ENCODE assay signal across 14 cellular contexts in genomic region chr4:153188966-153189801, GRCh38. TPM values are rescaled to one million over a fixed set of nuclear protein-coding genes. Genes with fewer than 3 reads are reported as not detected.
A peak's percentile ranks its signal among the peaks of the same experiment; 100 is the strongest.
DNase-seq lines count a peak whose midpoint lies in the region; ATAC-seq and TF ChIP-seq lines count a peak whose summit lies in the region.
"Had no signal": no experiment of that assay in that cellular context is flagged by ENCODE, and none has a peak within 500 bp of the region (broad histone marks: within the 10 kb centered on the region; RNA-seq: fewer than 3 reads in every experiment).

No MANE protein-coding gene starts in this region.

- intact Hi-C loops in sigmoid colon (cut with DNase I) = no loop called here

- H3K36me3 ChIP-seq in GM23338 (ENCODE audit: insufficient read depth) (no peaks in the 10 kb centered on the region), SK-N-MC (ENCODE audit: insufficient read depth, low read length) (no peaks in the 10 kb centered on the region), sigmoid colon (no peaks in the 10 kb centered on the region)

- ATAC-seq in GM23338 = peak; percentile 22; the same call in 1 of the 3 replicates
- no peak for ATAC-seq in GM21737 (IDR thresholded peaks at IDR 0.05; ENCODE audit: unreplicated experiment)
- ATAC-seq: activated T-cell treated with anti-CD3 and anti-CD28 coated beads, Interleukin-2, amount 50 U/mL, for 72 hours had no signal

- no peaks in the 10 kb centered on the region for H3K79me2 ChIP-seq in GM23338 (replicated peaks; ENCODE audit: insufficient read depth)

- no peak overlapping the region for H3K4me3 ChIP-seq in GM23338
- H3K4me3 ChIP-seq in SK-N-MC = peak overlapping the region; percentile 51
- H3K4me3 ChIP-seq in fibroblast of mammary gland (ENCODE audit: control insufficient read depth, low read depth, low read length) = no peak overlapping the region
- no peak overlapping the region for H3K4me3 ChIP-seq in sigmoid colon

- H3K4me1 Mint-ChIP-seq in GM23338 = peaks cover 22% of the 10 kb centered on the region
- H3K4me1 Mint-ChIP-seq: activated B cell treated with CpG ODN at 0.5 μM for 24 hours had no signal

- peak overlapping the region; percentile 58; the same call in 1 of the 2 replicates for H2AFZ ChIP-seq in GM23338

- 31 to 65% methylated on average over 11 of the region's 11 CpGs for WGBS in sigmoid colon, 2 donors

- H3K4me3 Mint-ChIP-seq in GM23338 = no peak overlapping the region
- H3K4me3 Mint-ChIP-seq: activated B cell treated with CpG ODN at 0.5 μM for 24 hours; activated T-cell treated with anti-CD3 and anti-CD28 coated beads, Interleukin-2, amount 50 U/mL, for 72 hours had no signal

- H3K27ac ChIP-seq in GM23338 (ENCODE audit: low read depth) (no peak overlapping the region), SK-N-MC (peak overlapping the region; percentile 93), sigmoid colon (no peak overlapping the region)
- H3K27ac ChIP-seq: HL-60 had no signal

- H3K36me3 Mint-ChIP-seq in GM23338 (ENCODE audit: low read depth) = no peaks in the 10 kb centered on the region

- H3K9me3 ChIP-seq in SK-N-MC (ENCODE audit: low read depth, low read length) = no peaks in the 10 kb centered on the region
- H3K9me3 ChIP-seq in sigmoid colon = no peaks in the 10 kb centered on the region

- H3K9me3 Mint-ChIP-seq in GM23338 = no peaks in the 10 kb centered on the region
- H3K9me3 Mint-ChIP-seq: activated B cell treated with CpG ODN at 0.5 μM for 24 hours; activated T-cell treated with anti-CD3 and anti-CD28 coated beads, Interleukin-2, amount 50 U/mL, for 72 hours had no signal

- no peak for TF ChIP-seq EP300 in sigmoid colon (IDR thresholded peaks at IDR 0.05)

- no peak for TF ChIP-seq POLR2A in sigmoid colon (IDR thresholded peaks at IDR 0.05)

- H3K27me3 Mint-ChIP-seq in GM23338 (ENCODE audit: insufficient read depth, low read depth, poor library complexity) = peaks cover 3% of the 10 kb centered on the region

- H3K27ac Mint-ChIP-seq in GM23338 = no peak overlapping the region
- H3K27ac Mint-ChIP-seq: activated B cell treated with CpG ODN at 0.5 μM for 24 hours; activated T-cell treated with anti-CD3 and anti-CD28 coated beads, Interleukin-2, amount 50 U/mL, for 72 hours had no signal

- H4K20me1 ChIP-seq in GM23338 (replicated peaks; ENCODE audit: insufficient read depth) = no peaks in the 10 kb centered on the region

- TF ChIP-seq CTCF in GM23338 (conservative IDR thresholded peaks at IDR 0.05; ENCODE audit: low read depth in 2 of 2) (no peak), fibroblast of mammary gland (conservative IDR thresholded peaks at IDR 0.05; ENCODE audit: control insufficient read depth, insufficient read depth, low read depth, low read length) (no peak), sigmoid colon (IDR thresholded peaks at IDR 0.05) (no peak)

- H3K4me2 ChIP-seq in GM23338 = no peak overlapping the region

- no peaks in the 10 kb centered on the region for H3F3A ChIP-seq in GM23338 (replicated peaks; ENCODE audit: low read depth)

- H3K4me1 ChIP-seq in GM23338 (ENCODE audit: insufficient read depth) (peaks cover 11% of the 10 kb centered on the region; the same call in 1 of the 2 replicates), sigmoid colon (no peaks in the 10 kb centered on the region)

- H3K9ac ChIP-seq in SK-N-MC (ENCODE audit: insufficient read length) = peak overlapping the region; percentile 24

- H3K27me3 ChIP-seq in GM23338 (ENCODE audit: insufficient read depth) (no peaks in the 10 kb centered on the region), sigmoid colon (no peaks in the 10 kb centered on the region)

- DNase-seq in GM23338 (ENCODE audit: low spot score) (no peak), SK-N-MC (ENCODE audit: low read depth, low spot score) (no peak), fibroblast of mammary gland (ENCODE audit: low read depth) (peak; percentile 43), sigmoid colon (peak; percentile 27), pons (ENCODE audit: low spot score) (no peak), NCI-H2029 treated with DMSO at 0.1 percent for 48 hours (lab: John Stamatoyannopoulos, UW) (no peak)
- no peak for DNase-seq in stimulated activated CD4-positive, alpha-beta T cell treated with anti-CD3 and anti-CD28 coated beads, Interleukin-15, amount 100 ng/mL, for 24 hours
- DNase-seq: activated B cell treated with CpG ODN at 0.5 μM for 24 hours; activated T-cell treated with anti-CD3 and anti-CD28 coated beads, Interleukin-2, amount 50 U/mL, for 72 hours; caudate nucleus; NCI-H524 treated with DMSO at 0.1 percent for 48 hours; SHP77 treated with DMSO at 0.1 percent for 48 hours had no signal

- 0 out of 2 replicates have a peak, but pooled peaks cover 4% of the 10 kb centered on the region for H3K9me2 ChIP-seq in GM23338 (ENCODE audit: insufficient read depth)

TF ChIP-seq in GM23338, 12 proteins besides CTCF, POLR2A, EP300 and RAD21 (continues in another document):
- TF ChIP-seq ZNF331 (CRISPR knock-in tag; IDR thresholded peaks at IDR 0.05; ENCODE audit: low read depth) (no peak), ETS1 (IDR thresholded peaks at IDR 0.05) (no peak), POLR2AphosphoS5 (IDR thresholded peaks at IDR 0.05; ENCODE audit: low read depth) (no peak), STAT1 (IDR thresholded peaks at IDR 0.05; ENCODE audit: unreplicated experiment) (no peak), EZH2 (IDR thresholded peaks at IDR 0.05; ENCODE audit: low read depth, unreplicated experiment) (no peak), CREB1 (CRISPR knock-in tag; IDR thresholded peaks at IDR 0.05; ENCODE audit: low read depth) (no peak)
- TF ChIP-seq, protein P1, sequence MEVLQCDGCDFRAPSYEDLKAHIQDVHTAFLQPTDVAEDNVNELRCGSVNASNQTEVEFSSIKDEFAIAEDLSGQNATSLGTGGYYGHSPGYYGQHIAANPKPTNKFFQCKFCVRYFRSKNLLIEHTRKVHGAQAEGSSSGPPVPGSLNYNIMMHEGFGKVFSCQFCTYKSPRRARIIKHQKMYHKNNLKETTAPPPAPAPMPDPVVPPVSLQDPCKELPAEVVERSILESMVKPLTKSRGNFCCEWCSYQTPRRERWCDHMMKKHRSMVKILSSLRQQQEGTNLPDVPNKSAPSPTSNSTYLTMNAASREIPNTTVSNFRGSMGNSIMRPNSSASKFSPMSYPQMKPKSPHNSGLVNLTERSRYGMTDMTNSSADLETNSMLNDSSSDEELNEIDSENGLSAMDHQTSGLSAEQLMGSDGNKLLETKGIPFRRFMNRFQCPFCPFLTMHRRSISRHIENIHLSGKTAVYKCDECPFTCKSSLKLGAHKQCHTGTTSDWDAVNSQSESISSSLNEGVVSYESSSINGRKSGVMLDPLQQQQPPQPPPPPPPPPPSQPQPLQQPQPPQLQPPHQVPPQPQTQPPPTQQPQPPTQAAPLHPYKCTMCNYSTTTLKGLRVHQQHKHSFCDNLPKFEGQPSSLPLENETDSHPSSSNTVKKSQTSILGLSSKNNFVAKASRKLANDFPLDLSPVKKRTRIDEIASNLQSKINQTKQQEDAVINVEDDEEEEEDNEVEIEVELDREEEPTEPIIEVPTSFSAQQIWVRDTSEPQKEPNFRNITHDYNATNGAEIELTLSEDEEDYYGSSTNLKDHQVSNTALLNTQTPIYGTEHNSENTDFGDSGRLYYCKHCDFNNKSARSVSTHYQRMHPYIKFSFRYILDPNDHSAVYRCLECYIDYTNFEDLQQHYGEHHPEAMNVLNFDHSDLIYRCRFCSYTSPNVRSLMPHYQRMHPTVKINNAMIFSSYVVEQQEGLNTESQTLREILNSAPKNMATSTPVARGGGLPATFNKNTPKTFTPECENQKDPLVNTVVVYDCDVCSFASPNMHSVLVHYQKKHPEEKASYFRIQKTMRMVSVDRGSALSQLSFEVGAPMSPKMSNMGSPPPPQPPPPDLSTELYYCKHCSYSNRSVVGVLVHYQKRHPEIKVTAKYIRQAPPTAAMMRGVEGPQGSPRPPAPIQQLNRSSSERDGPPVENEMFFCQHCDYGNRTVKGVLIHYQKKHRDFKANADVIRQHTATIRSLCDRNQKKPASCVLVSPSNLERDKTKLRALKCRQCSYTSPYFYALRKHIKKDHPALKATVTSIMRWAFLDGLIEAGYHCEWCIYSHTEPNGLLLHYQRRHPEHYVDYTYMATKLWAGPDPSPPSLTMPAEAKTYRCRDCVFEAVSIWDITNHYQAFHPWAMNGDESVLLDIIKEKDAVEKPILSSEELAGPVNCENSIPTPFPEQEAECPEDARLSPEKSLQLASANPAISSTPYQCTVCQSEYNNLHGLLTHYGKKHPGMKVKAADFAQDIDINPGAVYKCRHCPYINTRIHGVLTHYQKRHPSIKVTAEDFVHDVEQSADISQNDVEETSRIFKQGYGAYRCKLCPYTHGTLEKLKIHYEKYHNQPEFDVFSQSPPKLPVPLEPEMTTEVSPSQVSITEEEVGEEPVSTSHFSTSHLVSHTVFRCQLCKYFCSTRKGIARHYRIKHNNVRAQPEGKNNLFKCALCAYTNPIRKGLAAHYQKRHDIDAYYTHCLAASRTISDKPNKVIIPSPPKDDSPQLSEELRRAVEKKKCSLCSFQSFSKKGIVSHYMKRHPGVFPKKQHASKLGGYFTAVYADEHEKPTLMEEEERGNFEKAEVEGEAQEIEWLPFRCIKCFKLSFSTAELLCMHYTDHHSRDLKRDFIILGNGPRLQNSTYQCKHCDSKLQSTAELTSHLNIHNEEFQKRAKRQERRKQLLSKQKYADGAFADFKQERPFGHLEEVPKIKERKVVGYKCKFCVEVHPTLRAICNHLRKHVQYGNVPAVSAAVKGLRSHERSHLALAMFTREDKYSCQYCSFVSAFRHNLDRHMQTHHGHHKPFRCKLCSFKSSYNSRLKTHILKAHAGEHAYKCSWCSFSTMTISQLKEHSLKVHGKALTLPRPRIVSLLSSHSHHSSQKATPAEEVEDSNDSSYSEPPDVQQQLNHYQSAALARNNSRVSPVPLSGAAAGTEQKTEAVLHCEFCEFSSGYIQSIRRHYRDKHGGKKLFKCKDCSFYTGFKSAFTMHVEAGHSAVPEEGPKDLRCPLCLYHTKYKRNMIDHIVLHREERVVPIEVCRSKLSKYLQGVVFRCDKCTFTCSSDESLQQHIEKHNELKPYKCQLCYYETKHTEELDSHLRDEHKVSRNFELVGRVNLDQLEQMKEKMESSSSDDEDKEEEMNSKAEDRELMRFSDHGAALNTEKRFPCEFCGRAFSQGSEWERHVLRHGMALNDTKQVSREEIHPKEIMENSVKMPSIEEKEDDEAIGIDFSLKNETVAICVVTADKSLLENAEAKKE (CRISPR knock-in tag; IDR thresholded peaks at IDR 0.05) = no peak

RNA-seq across cellular contexts. Expression of gene TRIM2, which starts 15.1 kb away (rescaled TPM):
- 61.5 and 64.3 TPM in 2 replicates for total RNA-seq in GM23338 (2014; rRNA removed; shearing (Covaris generic))
- polyA plus RNA-seq in GM23338 (2016; fragmentation: Nextera tagmentation; extraction: Ambion mirVana) (20.1 and 22.0 TPM in 2 replicates), sigmoid colon (10 to 100 TPM; 19.8 to 26.8 (median 25.5) TPM)
- total RNA-seq in sigmoid colon = 10 to 100 TPM; 31.6 to 51.7 (median 34.7) TPM

Comparison
In these comparisons a context has a peak if more than half of its experiments do, and no peak if none do; other contexts are left out.
1. DNase-seq: peak in fibroblast of mammary gland (single experiment) and sigmoid colon (single experiment); none in GM23338 (single experiment), SK-N-MC (single experiment), pons (single experiment), stimulated activated CD4-positive, alpha-beta T cell treated with anti-CD3 and anti-CD28 coated beads, Interleukin-15, amount 100 ng/mL, for 24 hours (single experiment) and NCI-H2029 treated with DMSO at 0.1 percent for 48 hours (single experiment).